12 cellular contexts compared by ENCODE assay signal in the genomic region with DNA sequence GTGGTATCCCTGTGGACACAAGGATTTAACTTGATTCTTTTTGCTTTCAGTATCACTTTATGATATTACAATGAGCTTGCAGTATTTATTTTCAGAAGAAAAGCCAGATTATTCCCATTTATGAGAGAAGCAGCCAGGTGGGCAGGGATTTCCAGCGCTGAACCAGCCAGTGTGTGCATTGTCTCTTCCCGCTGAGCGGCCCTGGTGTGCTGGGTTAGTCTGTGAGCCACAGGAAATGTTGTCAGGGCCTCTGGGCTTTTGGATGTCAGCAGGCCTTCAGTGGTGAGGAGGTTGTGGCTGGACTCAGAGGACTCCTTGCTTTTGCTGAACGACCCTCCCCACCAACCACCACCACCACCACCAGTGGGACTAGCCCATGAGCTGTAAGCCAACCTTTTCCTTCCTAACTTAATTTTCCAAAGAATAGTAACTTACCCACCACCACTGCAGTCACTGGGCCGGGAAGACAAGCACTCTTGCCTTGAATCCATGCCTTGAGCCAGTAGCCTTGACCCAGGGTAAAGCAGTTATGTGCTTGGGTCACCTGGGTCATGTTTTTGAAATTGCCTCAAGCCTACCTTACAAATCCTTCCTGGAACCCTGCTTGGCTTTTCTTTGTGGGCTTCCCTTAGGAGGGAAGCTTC. TPM values are rescaled to one million over a fixed set of nuclear protein-coding genes. Genes with fewer than 3 reads are reported as not detected.
DNase-seq lines count a peak whose midpoint lies in the region; ATAC-seq and TF ChIP-seq lines count a peak whose summit lies in the region.
"Had no signal": no experiment of that assay in that cellular context is flagged by ENCODE, and none has a peak within 500 bp of the region (broad histone marks: within the 10 kb centered on the region; RNA-seq: fewer than 3 reads in every experiment).

No MANE protein-coding gene starts in this region.

- H3K27ac ChIP-seq in endodermal cell (ENCODE audit: low read depth, low read length) = peak overlapping the region; percentile 6

- H3K9me3 Mint-ChIP-seq in endodermal cell = no peaks in the 10 kb centered on the region
- H3K9me3 Mint-ChIP-seq in activated CD4-positive, alpha-beta memory T cell treated with anti-CD3 and anti-CD28 coated beads, Interleukin-2, amount 10 ng/mL, durations not matched to agents 7 days and 5 days = no peaks in the 10 kb centered on the region
- H3K9me3 Mint-ChIP-seq: activated CD4-positive, alpha-beta T cell treated with anti-CD3 and anti-CD28 coated beads, Interleukin-2, amount 10 ng/mL, durations not matched to agents 24 days and 14 days had no signal

- peak; percentile 53 for DNase-seq in MG63
- DNase-seq in endodermal cell = no peak
- DNase-seq in posterior vena cava (ENCODE audit: low spot score) = peak; percentile 40
- no peak for DNase-seq in COR-L47 (lab: John Stamatoyannopoulos, UW)
- no peak for DNase-seq in HuH-7 (ENCODE audit: low spot score)
- DNase-seq in NCI-H2227 (lab: John Stamatoyannopoulos, UW; ENCODE audit: unreplicated experiment) = no peak
- no peak for DNase-seq in activated CD4-positive, alpha-beta memory T cell treated with anti-CD3 and anti-CD28 coated beads, Interleukin-2, amount 10 ng/mL, durations not matched to agents 7 days and 5 days
- DNase-seq: activated CD4-positive, alpha-beta T cell treated with anti-CD3 and anti-CD28 coated beads, Interleukin-2, amount 10 ng/mL, durations not matched to agents 24 days and 14 days; erythroblast; Karpas-422 had no signal

- H3K36me3 ChIP-seq in MG63 (no peaks in the 10 kb centered on the region; the same call in 1 of the 2 replicates), endodermal cell (ENCODE audit: control insufficient read depth, insufficient read depth, low read length) (peaks cover 55% of the 10 kb centered on the region)
- H3K36me3 ChIP-seq: right atrium auricular region had no signal

- CTCF ChIA-PET in activated CD4-positive, alpha-beta memory T cell treated with anti-CD3 and anti-CD28 coated beads, Interleukin-2, amount 10 ng/mL, durations not matched to agents 7 days and 5 days (lab: Charles Lee) = interaction anchor here (1.0 to 1.3 kb wide), 3 partner anchors 12 to 33 kb away, joined by 3 to 7 read pairs (median 3); partner anchors contain the start of gene FLNB

- POLR2A ChIA-PET in activated CD4-positive, alpha-beta memory T cell treated with anti-CD3 and anti-CD28 coated beads, Interleukin-2, amount 10 ng/mL, durations not matched to agents 7 days and 5 days (lab: Charles Lee) = interaction anchor here (0.7 kb wide), 1 partner anchor 10 kb away, joined by 3 read pairs; no protein-coding TSS in a partner anchor

- WGBS in endodermal cell (ENCODE audit: insufficient coverage in 1 of 2, insufficient read length in 1 of 2), 2 experiments = 69 to 87% methylated on average over 2 to 5 of the region's 5 CpGs

- no peaks in the 10 kb centered on the region for H3K9me3 ChIP-seq in MG63
- H3K9me3 ChIP-seq in endodermal cell (ENCODE audit: control insufficient read depth, low read length) = no peaks in the 10 kb centered on the region
- H3K9me3 ChIP-seq: right atrium auricular region had no signal

- ATAC-seq in GM19324 (IDR thresholded peaks at IDR 0.05; ENCODE audit: low FRiP score, unreplicated experiment) = peak; percentile 21

- no peak overlapping the region for H3K4me3 ChIP-seq in MG63
- H3K4me3 ChIP-seq in endodermal cell (ENCODE audit: low read length) = no peak overlapping the region
- H3K4me3 ChIP-seq: right atrium auricular region had no signal

- peaks cover 16% of the 10 kb centered on the region for H3K36me3 Mint-ChIP-seq in endodermal cell (ENCODE audit: low read depth)
- peaks cover 4% of the 10 kb centered on the region for H3K36me3 Mint-ChIP-seq in activated CD4-positive, alpha-beta memory T cell treated with anti-CD3 and anti-CD28 coated beads, Interleukin-2, amount 10 ng/mL, durations not matched to agents 7 days and 5 days (ENCODE audit: low read depth)

- peak overlapping the region; percentile 93 for H3K27ac Mint-ChIP-seq in endodermal cell
- H3K27ac Mint-ChIP-seq in activated CD4-positive, alpha-beta memory T cell treated with anti-CD3 and anti-CD28 coated beads, Interleukin-2, amount 10 ng/mL, durations not matched to agents 7 days and 5 days = no peak overlapping the region
- H3K27ac Mint-ChIP-seq: activated CD4-positive, alpha-beta T cell treated with anti-CD3 and anti-CD28 coated beads, Interleukin-2, amount 10 ng/mL, durations not matched to agents 24 days and 14 days had no signal

- H3K4me3 Mint-ChIP-seq in endodermal cell = peak overlapping the region; percentile 26
- no peak overlapping the region for H3K4me3 Mint-ChIP-seq in activated CD4-positive, alpha-beta memory T cell treated with anti-CD3 and anti-CD28 coated beads, Interleukin-2, amount 10 ng/mL, durations not matched to agents 7 days and 5 days
- H3K4me3 Mint-ChIP-seq: activated CD4-positive, alpha-beta T cell treated with anti-CD3 and anti-CD28 coated beads, Interleukin-2, amount 10 ng/mL, durations not matched to agents 24 days and 14 days had no signal

- H3K27me3 ChIP-seq in MG63 (no peaks in the 10 kb centered on the region), endodermal cell (ENCODE audit: control insufficient read depth, insufficient read depth, low read length, poor library complexity, severe bottlenecking) (no peaks in the 10 kb centered on the region)
- H3K27me3 ChIP-seq: right atrium auricular region had no signal

- no peak for TF ChIP-seq CTCF in endodermal cell (conservative IDR thresholded peaks at IDR 0.05)

- peaks cover 38% of the 10 kb centered on the region for H3K4me1 ChIP-seq in endodermal cell (ENCODE audit: control insufficient read depth, insufficient read depth, low read length)

- H3K4me1 Mint-ChIP-seq in endodermal cell = peaks cover 74% of the 10 kb centered on the region
- peaks cover 48% of the 10 kb centered on the region for H3K4me1 Mint-ChIP-seq in activated CD4-positive, alpha-beta memory T cell treated with anti-CD3 and anti-CD28 coated beads, Interleukin-2, amount 10 ng/mL, durations not matched to agents 7 days and 5 days

- no peak overlapping the region for H3K9ac ChIP-seq in endodermal cell (ENCODE audit: extremely low read depth, low read length, poor library complexity, severe bottlenecking)

- intact Hi-C loops in posterior vena cava (cut with DNase I) = no loop called here

- H3K27me3 Mint-ChIP-seq in endodermal cell (ENCODE audit: insufficient read depth) = no peaks in the 10 kb centered on the region
- no peaks in the 10 kb centered on the region for H3K27me3 Mint-ChIP-seq in activated CD4-positive, alpha-beta memory T cell treated with anti-CD3 and anti-CD28 coated beads, Interleukin-2, amount 10 ng/mL, durations not matched to agents 7 days and 5 days
- H3K27me3 Mint-ChIP-seq: activated CD4-positive, alpha-beta T cell treated with anti-CD3 and anti-CD28 coated beads, Interleukin-2, amount 10 ng/mL, durations not matched to agents 24 days and 14 days had no signal

RNA-seq across cellular contexts. Expression of gene FLNB, which starts 33.1 kb away (rescaled TPM):
- 103 and 128 TPM in 2 replicates for total RNA-seq in MG63 (2014; rRNA removed; shearing (Covaris generic); ENCODE audit: low replicate concordance)
- total RNA-seq in endodermal cell (100 to 1,000 TPM; 212 to 221 TPM), posterior vena cava (100 to 1,000 TPM; 130 to 133 TPM)
- polyA plus RNA-seq in endodermal cell (2013, experiment 1 of 2) = 86.0 TPM
- 96.0 TPM for polyA plus RNA-seq in endodermal cell (2013, experiment 2 of 2)
- 10 to 100 TPM; 33.3 to 37.9 TPM for total RNA-seq in activated CD4-positive, alpha-beta memory T cell treated with anti-CD3 and anti-CD28 coated beads, Interleukin-2, amount 10 ng/mL, durations not matched to agents 7 days and 5 days

Comparison
In these comparisons a context has a peak if more than half of its experiments do, and no peak if none do; other contexts are left out.
1. DNase-seq: peak in MG63 (single experiment) and posterior vena cava (single experiment); none in endodermal cell (single experiment), COR-L47 (single experiment), HuH-7 (single experiment), NCI-H2227 (single experiment) and activated CD4-positive, alpha-beta memory T cell treated with anti-CD3 and anti-CD28 coated beads, Interleukin-2, amount 10 ng/mL, durations not matched to agents 7 days and 5 days (single experiment).